In genomic region chr2:43218550-43219382, GRCh38 we compare ENCODE assay signal across 8 cellular contexts. TPM values are rescaled to one million over a fixed set of nuclear protein-coding genes. Genes with fewer than 3 reads are reported as not detected.
DNase-seq lines count a peak whose midpoint lies in the region; ATAC-seq lines count a peak whose summit lies in the region.

No MANE protein-coding gene starts in this region.

- ATAC-seq in GM18520 (IDR thresholded peaks at IDR 0.05; ENCODE audit: unreplicated experiment) (peak; percentile 33), HG03354 (IDR thresholded peaks at IDR 0.05; ENCODE audit: poor library complexity, severe bottlenecking, unreplicated experiment) (peak; percentile 35)

- DNase-seq in T-helper 2 cell treated with Interferon-gamma antibody and Interleukin-4, amounts not matched to agents 5 μg/mL and 100 μg/mL, for 36 hours (ENCODE audit: low spot score): peak; percentile 67
- peak; percentile 51 for DNase-seq in astrocyte of the hippocampus (ENCODE audit: low read depth, low spot score)
- peak; percentile 93 to 95 (median 94) for DNase-seq in immature natural killer cell
- peak; percentile 58 for DNase-seq in stimulated activated CD4-positive, alpha-beta T cell treated with anti-CD3 and anti-CD28 coated beads, Interleukin-4, amount 100 ng/mL, for 24 hours
- no peak for DNase-seq in NCI-H2196 (lab: John Stamatoyannopoulos, UW; ENCODE audit: unreplicated experiment)
- no peak for DNase-seq in HK-2 (ENCODE audit: unreplicated experiment)

- H3K27ac Mint-ChIP-seq in T-helper 2 cell treated with Interferon-gamma antibody and Interleukin-4, amounts not matched to agents 5 μg/mL and 100 μg/mL, for 36 hours: peak overlapping the region; percentile 94
- peak overlapping the region; percentile 95 to 99 (median 98) for H3K27ac Mint-ChIP-seq in immature natural killer cell

- H3K27me3 Mint-ChIP-seq in T-helper 2 cell treated with Interferon-gamma antibody and Interleukin-4, amounts not matched to agents 5 μg/mL and 100 μg/mL, for 36 hours (ENCODE audit: low read depth): no peaks in the 10 kb centered on the region
- peaks cover 43 to 49% (median 48%) of the 10 kb centered on the region in 3 donors for H3K27me3 Mint-ChIP-seq in immature natural killer cell (ENCODE audit: low read depth in 3 of 3)

- H3K4me1 Mint-ChIP-seq in T-helper 2 cell treated with Interferon-gamma antibody and Interleukin-4, amounts not matched to agents 5 μg/mL and 100 μg/mL, for 36 hours (ENCODE audit: low read depth): peaks cover 40% of the 10 kb centered on the region
- peaks cover 57 to 70% of the 10 kb centered on the region in 2 donors for H3K4me1 Mint-ChIP-seq in immature natural killer cell

- no peaks in the 10 kb centered on the region for H3K9me3 Mint-ChIP-seq in T-helper 2 cell treated with Interferon-gamma antibody and Interleukin-4, amounts not matched to agents 5 μg/mL and 100 μg/mL, for 36 hours
- H3K9me3 Mint-ChIP-seq in immature natural killer cell: no peaks in the 10 kb centered on the region

- peaks cover 32% of the 10 kb centered on the region for H3K36me3 Mint-ChIP-seq in T-helper 2 cell treated with Interferon-gamma antibody and Interleukin-4, amounts not matched to agents 5 μg/mL and 100 μg/mL, for 36 hours (ENCODE audit: low read depth)
- peaks cover 25 to 31% (median 28%) of the 10 kb centered on the region in 3 donors for H3K36me3 Mint-ChIP-seq in immature natural killer cell

- peak overlapping the region; percentile 89 for H3K4me3 Mint-ChIP-seq in T-helper 2 cell treated with Interferon-gamma antibody and Interleukin-4, amounts not matched to agents 5 μg/mL and 100 μg/mL, for 36 hours
- H3K4me3 Mint-ChIP-seq in immature natural killer cell: peak overlapping the region; percentile 88 to 98 (median 93)

RNA-seq across cellular contexts. Expression of gene ZFP36L2, which starts 7.6 kb away (rescaled TPM):
- 100 to 1,000 TPM; 166 to 431 (median 274) TPM for polyA plus RNA-seq in immature natural killer cell

Comparison
In these comparisons a context has a peak if more than half of its experiments do, and no peak if none do; other contexts are left out.
1. DNase-seq: peak in T-helper 2 cell treated with Interferon-gamma antibody and Interleukin-4, amounts not matched to agents 5 μg/mL and 100 μg/mL, for 36 hours (single experiment), astrocyte of the hippocampus (single experiment), immature natural killer cell (3 of 3) and stimulated activated CD4-positive, alpha-beta T cell treated with anti-CD3 and anti-CD28 coated beads, Interleukin-4, amount 100 ng/mL, for 24 hours (single experiment); none in NCI-H2196 (single experiment) and HK-2 (single experiment).